Comparison of ENCODE assay signal across 8 cellular contexts in genomic region chr17:29706045-29706431, GRCh38.
A peak's percentile ranks its signal among the peaks of the same experiment; 100 is the strongest.
DNase-seq lines count a peak whose midpoint lies in the region; ATAC-seq and TF ChIP-seq lines count a peak whose summit lies in the region.

No MANE protein-coding gene starts in this region.

- peak overlapping the region; percentile 6 for H3K9ac ChIP-seq in adipocyte (ENCODE audit: low read length)

- H3K9me3 Mint-ChIP-seq in CD4-positive, CD25-positive, alpha-beta regulatory T cell, result peaks cover 0 to 2% (median 0%) of the 10 kb centered on the region in 7 donors
- no peaks in the 10 kb centered on the region for H3K9me3 Mint-ChIP-seq in osteocyte (ENCODE audit: unreplicated experiment)

- peaks cover 13% of the 10 kb centered on the region for H3K36me3 Mint-ChIP-seq in CD4-positive, CD25-positive, alpha-beta regulatory T cell
- H3K36me3 Mint-ChIP-seq in osteocyte (ENCODE audit: unreplicated experiment), result peaks cover 2% of the 10 kb centered on the region

- H3K27ac ChIP-seq in CD4-positive, CD25-positive, alpha-beta regulatory T cell (ENCODE audit: insufficient read depth, low read length, poor library complexity, severe bottlenecking), result peak overlapping the region; percentile 89

- no peak for ATAC-seq in CD4-positive, CD25-positive, alpha-beta regulatory T cell (ENCODE audit: low read depth in 2 of 2)
- ATAC-seq in HG03354 (IDR thresholded peaks at IDR 0.05; ENCODE audit: poor library complexity, severe bottlenecking, unreplicated experiment) (no peak), GM21447 (IDR thresholded peaks at IDR 0.05; ENCODE audit: unreplicated experiment) (no peak)

- H3K27me3 ChIP-seq in CD4-positive, CD25-positive, alpha-beta regulatory T cell (ENCODE audit: control insufficient read depth, insufficient read depth, low read length), result no peaks in the 10 kb centered on the region
- H3K27me3 ChIP-seq in adipocyte (replicated peaks; ENCODE audit: control insufficient read depth, insufficient read depth, low read length), result no peaks in the 10 kb centered on the region

- peak overlapping the region; percentile 91 to 99 (median 99) for H3K27ac Mint-ChIP-seq in CD4-positive, CD25-positive, alpha-beta regulatory T cell
- H3K27ac Mint-ChIP-seq in osteocyte (ENCODE audit: unreplicated experiment), result peak overlapping the region; percentile 85

- H3K27me3 Mint-ChIP-seq in CD4-positive, CD25-positive, alpha-beta regulatory T cell, result no peaks in the 10 kb centered on the region
- H3K27me3 Mint-ChIP-seq in osteocyte (ENCODE audit: unreplicated experiment), result no peaks in the 10 kb centered on the region

- peak overlapping the region; percentile 86 to 98 (median 94) for H3K4me3 Mint-ChIP-seq in CD4-positive, CD25-positive, alpha-beta regulatory T cell
- no peak overlapping the region for H3K4me3 Mint-ChIP-seq in osteocyte (ENCODE audit: unreplicated experiment)

- H3K36me3 ChIP-seq in CD4-positive, CD25-positive, alpha-beta regulatory T cell (ENCODE audit: control insufficient read depth, insufficient read depth, low read length), result peaks cover 15% of the 10 kb centered on the region
- peaks cover 8% of the 10 kb centered on the region for H3K36me3 ChIP-seq in adipocyte (ENCODE audit: control insufficient read depth, insufficient read depth, low read length, severe bottlenecking)

- peaks cover 30 to 75% (median 52%) of the 10 kb centered on the region in 4 donors for H3K4me1 Mint-ChIP-seq in CD4-positive, CD25-positive, alpha-beta regulatory T cell
- H3K4me1 Mint-ChIP-seq in osteocyte (ENCODE audit: unreplicated experiment), result peaks cover 32% of the 10 kb centered on the region

- no peaks in the 10 kb centered on the region for H3K9me3 ChIP-seq in CD4-positive, CD25-positive, alpha-beta regulatory T cell (ENCODE audit: control insufficient read depth in 2 of 2, low read length in 2 of 2)
- H3K9me3 ChIP-seq in adipocyte (ENCODE audit: control insufficient read depth, low read length), result no peaks in the 10 kb centered on the region

- no peak for DNase-seq in CD4-positive, CD25-positive, alpha-beta regulatory T cell
- DNase-seq in Jurkat, Clone E6-1 (ENCODE audit: low read depth, low spot score), result no peak
- DNase-seq in adipocyte (ENCODE audit: low read depth), result no peak
- DNase-seq in osteocyte (ENCODE audit: extremely low spot score, unreplicated experiment), result no peak
- no peak for DNase-seq in NAMALWA (ENCODE audit: low spot score)
- DNase-seq in NCI-H2171 (lab: John Stamatoyannopoulos, UW), result no peak

- peaks cover 43% of the 10 kb centered on the region for H3K4me1 ChIP-seq in CD4-positive, CD25-positive, alpha-beta regulatory T cell (ENCODE audit: control insufficient read depth, insufficient read depth, low read length, poor library complexity, severe bottlenecking)
- H3K4me1 ChIP-seq in adipocyte (ENCODE audit: control insufficient read depth, insufficient read depth, low read length), result peaks cover 45% of the 10 kb centered on the region

- H3K4me3 ChIP-seq in CD4-positive, CD25-positive, alpha-beta regulatory T cell (ENCODE audit: low read depth, low read length), result peak overlapping the region; percentile 82
- H3K4me3 ChIP-seq in Jurkat, Clone E6-1 (ENCODE audit: low read length), result peak overlapping the region; percentile 49
- H3K4me3 ChIP-seq in adipocyte (ENCODE audit: low read length), result no peak overlapping the region

- TF ChIP-seq CTCF in osteocyte (IDR thresholded peaks at IDR 0.05), result no peak
